Comparison of ENCODE assay signal across 20 cellular contexts in genomic region chr12:114701104-114701414, GRCh38. TPM values are rescaled to one million over a fixed set of nuclear protein-coding genes. Genes with fewer than 3 reads are reported as not detected.
"Had no signal": no experiment of that assay in that cellular context is flagged by ENCODE, and none has a peak within 500 bp of the region (broad histone marks: within the 10 kb centered on the region; RNA-seq: fewer than 3 reads in every experiment).

No MANE protein-coding gene starts in this region.

- H3K27ac ChIP-seq: ascending aorta, esophagus squamous epithelium, left ventricle myocardium inferior, prostate gland, right atrium auricular region, suprapubic skin, upper lobe of left lung, WERI-Rb-1 had no signal

- H3K9me3 ChIP-seq: ascending aorta, esophagus squamous epithelium, left ventricle myocardium inferior, prostate gland, right atrium auricular region, suprapubic skin, upper lobe of left lung had no signal

- H3K36me3 Mint-ChIP-seq: activated naive CD4-positive, alpha-beta T cell treated with anti-CD3 and anti-CD28 coated beads, Interleukin-2, amount 50 U/mL, for 24 hours had no signal

- H3K27ac Mint-ChIP-seq: activated naive CD4-positive, alpha-beta T cell treated with anti-CD3 and anti-CD28 coated beads, Interleukin-2, amount 50 U/mL, for 24 hours; activated T-cell treated with anti-CD3 and anti-CD28 coated beads, Interleukin-2, amount 50 U/mL, for 72 hours; stimulated activated naive CD8-positive, alpha-beta T cell treated with anti-CD3 and anti-CD28 coated beads, Interleukin-15, amount 100 ng/mL, for 72 hours had no signal

- ATAC-seq: activated T-cell treated with anti-CD3 and anti-CD28 coated beads, Interleukin-2, amount 50 U/mL, for 72 hours; stimulated activated naive CD8-positive, alpha-beta T cell treated with anti-CD3 and anti-CD28 coated beads, Interleukin-15, amount 100 ng/mL, for 72 hours had no signal

- H3K4me1 ChIP-seq: ascending aorta, prostate gland had no signal

- FAIRE-seq: islet of Langerhans had no signal

- H3K4me1 Mint-ChIP-seq: activated naive CD4-positive, alpha-beta T cell treated with anti-CD3 and anti-CD28 coated beads, Interleukin-2, amount 50 U/mL, for 24 hours; stimulated activated naive CD8-positive, alpha-beta T cell treated with anti-CD3 and anti-CD28 coated beads, Interleukin-15, amount 100 ng/mL, for 72 hours had no signal

- H3K4me3 ChIP-seq: ascending aorta, esophagus squamous epithelium, left ventricle myocardium inferior, prostate gland, right atrium auricular region, suprapubic skin, upper lobe of left lung had no signal

- H3K4me3 Mint-ChIP-seq: activated naive CD4-positive, alpha-beta T cell treated with anti-CD3 and anti-CD28 coated beads, Interleukin-2, amount 50 U/mL, for 24 hours; activated T-cell treated with anti-CD3 and anti-CD28 coated beads, Interleukin-2, amount 50 U/mL, for 72 hours; stimulated activated naive CD8-positive, alpha-beta T cell treated with anti-CD3 and anti-CD28 coated beads, Interleukin-15, amount 100 ng/mL, for 72 hours had no signal

- H3K36me3 ChIP-seq: ascending aorta, esophagus squamous epithelium, left ventricle myocardium inferior, prostate gland, right atrium auricular region, suprapubic skin, upper lobe of left lung, WERI-Rb-1 had no signal

- DNase-seq: activated CD4-positive, alpha-beta T cell treated with anti-CD3 and anti-CD28 coated beads for 1 hour; activated effector memory CD4-positive, alpha-beta T cell treated with anti-CD3 and anti-CD28 coated beads, Interleukin-2, amount 50 U/mL, for 16 hours; activated T-cell treated with anti-CD3 and anti-CD28 coated beads, Interleukin-2, amount 50 U/mL, for 72 hours; cerebellar nuclear complex; cortex of kidney; esophagus squamous epithelium; left ventricle myocardium inferior; mammary epithelial cell; stimulated activated naive CD8-positive, alpha-beta T cell treated with anti-CD3 and anti-CD28 coated beads, Interleukin-15, amount 100 ng/mL, for 72 hours; SW 1271; upper lobe of left lung; WERI-Rb-1 had no signal

- H3K9me3 Mint-ChIP-seq: activated naive CD4-positive, alpha-beta T cell treated with anti-CD3 and anti-CD28 coated beads, Interleukin-2, amount 50 U/mL, for 24 hours; activated T-cell treated with anti-CD3 and anti-CD28 coated beads, Interleukin-2, amount 50 U/mL, for 72 hours; stimulated activated naive CD8-positive, alpha-beta T cell treated with anti-CD3 and anti-CD28 coated beads, Interleukin-15, amount 100 ng/mL, for 72 hours had no signal

RNA-seq across cellular contexts. Expression of gene TBX3, which starts 17.1 kb away (rescaled TPM):
- total RNA-seq: activated CD8-positive, alpha-beta memory T cell treated with anti-CD3 and anti-CD28 coated beads for 36 hours; T-helper 2 cell treated with Interferon-gamma antibody and Interleukin-4, amounts not matched to agents 100 ng/mL and 5 ng/mL, for 36 hours had no signal
